Comparison of ENCODE assay signal across 8 cellular contexts in the genomic region with DNA sequence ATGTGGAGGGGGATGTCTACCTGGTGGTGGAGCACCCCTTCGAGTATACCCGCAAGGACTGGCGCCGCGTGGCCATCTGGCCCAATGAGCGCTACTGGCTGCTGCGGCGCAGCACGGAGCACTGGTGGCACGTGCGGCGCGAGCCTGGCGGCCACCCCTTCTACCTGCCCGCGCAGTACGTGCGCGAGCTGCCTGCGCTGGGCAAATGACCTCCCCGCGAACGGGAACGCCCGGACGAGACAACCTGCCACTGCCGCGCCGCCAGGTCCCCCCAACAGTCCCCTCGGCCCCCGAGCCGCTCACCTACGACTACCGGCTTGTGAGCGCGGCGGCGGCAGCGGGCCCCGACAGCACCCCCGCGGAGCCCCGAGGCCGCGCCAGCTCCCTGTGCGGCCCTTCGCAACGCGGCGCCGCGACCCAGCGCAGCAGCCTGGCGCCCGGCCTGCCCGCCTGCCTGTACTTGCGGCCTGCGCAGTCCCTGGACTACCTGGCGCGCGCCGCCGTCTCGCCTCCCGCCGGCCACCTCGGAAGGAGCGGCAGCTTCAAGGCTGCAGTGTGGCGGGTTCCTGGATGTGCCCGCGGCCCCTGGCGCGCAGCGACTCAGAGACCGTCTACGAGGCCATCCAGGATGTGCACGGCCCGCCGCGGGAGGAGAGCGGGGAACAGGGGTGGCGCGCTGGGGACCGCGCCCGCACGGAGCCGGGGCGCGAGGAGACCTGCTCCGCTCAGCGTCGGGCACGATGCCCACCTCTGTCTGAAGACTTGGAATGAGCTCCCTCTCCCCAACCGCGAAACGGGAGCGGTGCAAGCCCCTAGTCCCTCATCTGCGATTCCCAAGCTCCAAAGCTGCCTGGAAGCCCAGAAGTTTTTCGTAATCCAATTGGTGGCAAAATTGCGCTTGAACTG. TPM values are rescaled to one million over a fixed set of nuclear protein-coding genes. Genes with fewer than 3 reads are reported as not detected.
DNase-seq lines count a peak whose midpoint lies in the region; ATAC-seq and TF ChIP-seq lines count a peak whose summit lies in the region.

No MANE protein-coding gene starts in this region.

- peaks cover 17% of the 10 kb centered on the region for H3K4me1 Mint-ChIP-seq in neural progenitor cell

- TF ChIP-seq CTCF in GM12864 (IDR thresholded peaks at IDR 0.05; ENCODE audit: low read depth, low read length, missing control alignments) (peak; percentile 7), PC-3 (conservative IDR thresholded peaks at IDR 0.05; ENCODE audit: low read depth, low read length) (no peak), colonic mucosa (IDR thresholded peaks at IDR 0.05) (no peak), neural progenitor cell (IDR thresholded peaks at IDR 0.05) (no peak)

- H3K4me3 Mint-ChIP-seq in neural progenitor cell, result peak overlapping the region; percentile 68

- no peak for DNase-seq in GM12864 (ENCODE audit: low read depth)
- peak; percentile 19 for DNase-seq in PC-3
- no peak for DNase-seq in colonic mucosa
- DNase-seq in neural progenitor cell (ENCODE audit: low spot score), result peak; percentile 53
- no peak for DNase-seq in hepatic stellate cell (ENCODE audit: low spot score)

- H3K9ac ChIP-seq in PC-3 (ENCODE audit: low read length) (no peak overlapping the region), colonic mucosa (ENCODE audit: low read depth in 2 of 2, low read length in 2 of 2) (peak overlapping the region in 1 of 2 donors; percentile 14), neural progenitor cell (no peak overlapping the region)

- H3K4me3 ChIP-seq in GM12864 (ENCODE audit: low read depth, low read length) (peak overlapping the region; percentile 34), PC-3 (ENCODE audit: low read length) (peak overlapping the region; percentile 47; the same call in 1 of the 2 replicates), colonic mucosa (peak overlapping the region; percentile 26), neural progenitor cell (peak overlapping the region; percentile 38)

- CTCF ChIA-PET in PC-3 (lab: Charles Lee), result no interaction called here

- ATAC-seq in PC-3 (no peak; the same call in 1 of the 2 replicates), GM18907 (IDR thresholded peaks at IDR 0.05; ENCODE audit: unreplicated experiment) (no peak), HG03457 (IDR thresholded peaks at IDR 0.05; ENCODE audit: unreplicated experiment) (no peak), GM19395 (IDR thresholded peaks at IDR 0.05; ENCODE audit: unreplicated experiment) (no peak)

- POLR2A ChIA-PET in PC-3 (lab: Charles Lee; ENCODE audit: unreplicated experiment), result interaction anchor here (0.6 kb wide), 1 partner anchor 258 kb away, joined by 4 read pairs; a partner anchor contains a TSS

- no peaks in the 10 kb centered on the region for H3K9me3 ChIP-seq in PC-3 (ENCODE audit: low read length)
- no peaks in the 10 kb centered on the region for H3K9me3 ChIP-seq in colonic mucosa
- H3K9me3 ChIP-seq in neural progenitor cell (ENCODE audit: low read depth), result no peaks in the 10 kb centered on the region

- peaks cover 2% of the 10 kb centered on the region for H3K9me3 Mint-ChIP-seq in neural progenitor cell

- no peaks in the 10 kb centered on the region for H4K20me1 ChIP-seq in PC-3 (ENCODE audit: low read length)
- peaks cover 38% of the 10 kb centered on the region for H4K20me1 ChIP-seq in neural progenitor cell (ENCODE audit: low read depth)

- H3K4me2 ChIP-seq in PC-3 (ENCODE audit: low read length), result peak overlapping the region; percentile 86
- peak overlapping the region; percentile 71 for H3K4me2 ChIP-seq in neural progenitor cell

- H3K27ac Mint-ChIP-seq in neural progenitor cell, result no peak overlapping the region

- H3K27me3 Mint-ChIP-seq in neural progenitor cell (ENCODE audit: insufficient read depth, low read depth), result peaks cover 62% of the 10 kb centered on the region

- H3K27me3 ChIP-seq in PC-3 (ENCODE audit: low read length) (peaks cover 53% of the 10 kb centered on the region), colonic mucosa (peaks cover 54% of the 10 kb centered on the region), neural progenitor cell (peaks cover 100% of the 10 kb centered on the region)

- no peaks in the 10 kb centered on the region for H3K36me3 Mint-ChIP-seq in neural progenitor cell

- H3K36me3 ChIP-seq in PC-3 (ENCODE audit: low read depth, low read length) (no peaks in the 10 kb centered on the region), colonic mucosa (no peaks in the 10 kb centered on the region), neural progenitor cell (no peaks in the 10 kb centered on the region)

- no peaks in the 10 kb centered on the region for H3K9me2 ChIP-seq in PC-3 (replicated peaks; ENCODE audit: low read length)

- H3K27ac ChIP-seq in PC-3 (ENCODE audit: low read length), result no peak overlapping the region
- H3K27ac ChIP-seq in colonic mucosa, result no peak overlapping the region
- H3K27ac ChIP-seq in neural progenitor cell, result no peak overlapping the region

- H3F3A ChIP-seq in PC-3 (ENCODE audit: low read length, unreplicated experiment), result no peaks in the 10 kb centered on the region
- H3F3A ChIP-seq in neural progenitor cell (ENCODE audit: low read depth), result peaks cover 11% of the 10 kb centered on the region

- H2AFZ ChIP-seq in PC-3 (ENCODE audit: low read length) (0 out of 2 replicates have a peak overlapping the region, but pooled peaks have one; percentile 21), neural progenitor cell (replicated peaks) (no peak overlapping the region)

- H3K79me2 ChIP-seq in PC-3 (ENCODE audit: low read length) (no peaks in the 10 kb centered on the region), neural progenitor cell (ENCODE audit: low read depth) (no peaks in the 10 kb centered on the region)

- no TSS peak for BruUV-seq in PC-3 (replicated peaks; lab: Mats Ljungman, UMichigan)

- peaks cover 28% of the 10 kb centered on the region for H3K4me1 ChIP-seq in PC-3 (ENCODE audit: insufficient read depth, low read length)
- peaks cover 22% of the 10 kb centered on the region for H3K4me1 ChIP-seq in colonic mucosa
- peaks cover 9% of the 10 kb centered on the region for H3K4me1 ChIP-seq in neural progenitor cell

- intact Hi-C loops in PC-3 (cut with micrococcal nuclease), result loop anchor here (10.0 kb wide), 1 partner anchor 134 kb away; no protein-coding TSS in a partner anchor
- intact Hi-C loops in colonic mucosa (cut with DNase I), result no loop called here

RNA-seq across cellular contexts. Expression of a gene that starts 48.7 kb away (rescaled TPM):
- total RNA-seq in PC-3 (2014; rRNA removed) (81.1 and 88.5 TPM in 2 replicates), colonic mucosa (10 to 100 TPM; 31.5 to 44.1 TPM), neural progenitor cell (ENCODE audit: low replicate concordance) (99.0 and 150 TPM in 2 replicates)

Comparison
In these comparisons a context has a peak if more than half of its experiments do, and no peak if none do; other contexts are left out.
1. DNase-seq: peak in PC-3 (single experiment) and neural progenitor cell (single experiment); none in GM12864 (single experiment), colonic mucosa (single experiment) and hepatic stellate cell (single experiment).
2. Peak in every context shown above with its lines, with median percentiles within 50 percentile points of each other: H3K4me3 ChIP-seq.